Comparison of ENCODE assay signal across 22 cellular contexts in the genomic region with DNA sequence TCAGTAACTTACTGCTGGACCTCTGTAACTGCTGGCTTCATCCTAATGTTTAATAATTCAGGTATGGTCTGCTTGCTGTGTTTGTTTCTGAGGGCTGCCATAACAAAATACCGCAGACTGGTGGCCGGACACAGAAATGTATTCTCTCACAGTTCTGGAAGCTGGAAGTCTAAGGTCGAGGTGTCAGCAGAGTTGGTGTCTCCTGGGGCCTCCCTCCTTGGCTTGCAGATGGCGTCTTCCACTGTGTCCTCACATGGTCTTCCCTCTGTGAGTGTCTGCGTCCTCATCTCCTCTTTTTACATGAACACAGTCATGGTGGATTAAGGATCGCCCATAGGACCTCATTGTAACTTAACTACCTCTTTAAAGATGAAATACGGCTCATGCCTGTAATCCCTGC.
A peak's percentile ranks its signal among the peaks of the same experiment; 100 is the strongest.
DNase-seq lines count a peak whose midpoint lies in the region; ATAC-seq, FAIRE-seq and TF ChIP-seq lines count a peak whose summit lies in the region.
"Had no signal": no experiment of that assay in that cellular context is flagged by ENCODE, and none has a peak within 500 bp of the region (broad histone marks: within the 10 kb centered on the region; RNA-seq: fewer than 3 reads in every experiment).

No MANE protein-coding gene starts in this region.

- POLR2A ChIA-PET in activated CD8-positive, alpha-beta T cell treated with anti-CD3 and anti-CD28 coated beads for 36 hours (lab: Charles Lee), result interaction anchor here (1.5 kb wide), 1 partner anchor 19 kb away, joined by 3 read pairs; no protein-coding TSS in a partner anchor
- POLR2A ChIA-PET in activated CD8-positive, alpha-beta T cell treated with anti-CD3 and anti-CD28 coated beads, Interleukin-2, amount 10 ng/mL, durations not matched to agents 7 days and 5 days (lab: Charles Lee), result no interaction called here
- POLR2A ChIA-PET in H1 (lab: Charles Lee; ENCODE audit: partially characterized antibody), result interaction anchor here (0.6 kb wide), 1 partner anchor 151 kb away, joined by 5 read pairs; no protein-coding TSS in a partner anchor

- H3K23ac ChIP-seq in H1 (ENCODE audit: insufficient read length), result no peak overlapping the region
- no peak overlapping the region for H3K23ac ChIP-seq in mesenchymal stem cell (ENCODE audit: low read length in 2 of 2)

- H3K18ac ChIP-seq in H1 (ENCODE audit: extremely low read depth, low read length), result no peak overlapping the region
- H3K18ac ChIP-seq in mesenchymal stem cell (ENCODE audit: low read depth in 1 of 2, low read length in 2 of 2), result no peak overlapping the region

- no peak overlapping the region for H2BK120ac ChIP-seq in H1 (replicated peaks; ENCODE audit: low read depth, low read length)
- H2BK120ac ChIP-seq in mesenchymal stem cell (ENCODE audit: low read depth, low read length), result no peak overlapping the region

- H2AFZ ChIP-seq in H1 (ENCODE audit: low read length) (no peak overlapping the region), mesenchymal stem cell (ENCODE audit: low read depth, low read length) (no peak overlapping the region)

- H3K27ac Mint-ChIP-seq in activated CD8-positive, alpha-beta T cell treated with anti-CD3 and anti-CD28 coated beads for 36 hours, result peak overlapping the region; percentile 88
- H3K27ac Mint-ChIP-seq in activated CD8-positive, alpha-beta T cell treated with anti-CD3 and anti-CD28 coated beads, Interleukin-2, amount 10 ng/mL, durations not matched to agents 7 days and 5 days, result no peak overlapping the region
- H3K27ac Mint-ChIP-seq in stimulated activated naive CD8-positive, alpha-beta T cell treated with anti-CD3 and anti-CD28 coated beads, Interleukin-15, Interleukin-2, amounts not matched to agents 100 ng/mL and 50 ng/mL, for 24 hours, result peak overlapping the region; percentile 99

- H3K27ac ChIP-seq in H1 (ENCODE audit: low read depth, low read length), result no peak overlapping the region
- no peak overlapping the region for H3K27ac ChIP-seq in mesenchymal stem cell (ENCODE audit: low read length, poor library complexity, severe bottlenecking)
- H3K27ac ChIP-seq: BLaER1, HL-60 had no signal

- H2AK5ac ChIP-seq in H1 (ENCODE audit: low read depth, low read length) (no peak overlapping the region), mesenchymal stem cell (ENCODE audit: low read length, severe bottlenecking) (no peak overlapping the region)

- TF ChIP-seq EP300 in H1 (IDR thresholded peaks at IDR 0.05; ENCODE audit: borderline replicate concordance in 1 of 2, low read depth in 2 of 2, low read length in 2 of 2), result no peak

- CTCF ChIA-PET in activated CD8-positive, alpha-beta T cell treated with anti-CD3 and anti-CD28 coated beads for 36 hours (lab: Charles Lee), result interaction anchor here (0.7 kb wide), 1 partner anchor 11 kb away, joined by 3 read pairs; no protein-coding TSS in a partner anchor
- CTCF ChIA-PET in activated CD8-positive, alpha-beta T cell treated with anti-CD3 and anti-CD28 coated beads, Interleukin-2, amount 10 ng/mL, durations not matched to agents 7 days and 5 days (lab: Charles Lee), result interaction anchor here (0.6 kb wide), 1 partner anchor 1324 kb away, joined by 3 read pairs; no protein-coding TSS in a partner anchor
- CTCF ChIA-PET in H1 (lab: Charles Lee; ENCODE audit: partially characterized antibody), result no interaction called here

- DNase-seq in activated CD8-positive, alpha-beta T cell treated with anti-CD3 and anti-CD28 coated beads for 36 hours, result no peak
- no peak for DNase-seq in activated CD8-positive, alpha-beta T cell treated with anti-CD3 and anti-CD28 coated beads, Interleukin-2, amount 10 ng/mL, durations not matched to agents 7 days and 5 days
- DNase-seq in stimulated activated naive CD8-positive, alpha-beta T cell treated with anti-CD3 and anti-CD28 coated beads, Interleukin-15, Interleukin-2, amounts not matched to agents 100 U/mL and 50 U/mL, for 24 hours, result no peak
- no peak for DNase-seq in H1 (ENCODE audit: low read depth in 1 of 2, low spot score in 2 of 2)
- DNase-seq in mesenchymal stem cell, result no peak
- no peak for DNase-seq in DMS79 (lab: John Stamatoyannopoulos, UW)
- DNase-seq: CD8-positive, alpha-beta memory T cell; DMS79 treated with DMSO at 0.1 percent for 48 hours; HCEC 1CT; NCI-H1417; NCI-H187 treated with DMSO at 0.1 percent for 48 hours; NCI-H345; NCI-H526 treated with DMSO at 0.1 percent for 48 hours; NK-92 treated with Interleukin-12 subunit alpha and Interleukin-12 subunit beta, amount 100 ng/mL, for 24 hours had no signal

- intact Hi-C loops in activated CD8-positive, alpha-beta T cell treated with anti-CD3 and anti-CD28 coated beads for 36 hours (cut with micrococcal nuclease), result loop anchor here (5.0 kb wide), 2 partner anchors 104 to 124 kb away; no protein-coding TSS in a partner anchor

- no peaks in the 10 kb centered on the region for H3K27me3 ChIP-seq in H1 (replicated peaks in 1 of 4; ENCODE audit: control insufficient read depth in 3 of 4, extremely low read depth in 1 of 4, insufficient read depth in 3 of 4, low read length in 3 of 4)
- H3K27me3 ChIP-seq in mesenchymal stem cell (ENCODE audit: control insufficient read depth in 1 of 2, insufficient read depth in 1 of 2, low read length in 2 of 2), result no peaks in the 10 kb centered on the region
- H3K27me3 ChIP-seq: BLaER1 had no signal

- no peaks in the 10 kb centered on the region for H4K20me1 ChIP-seq in H1 (replicated peaks in 1 of 2; ENCODE audit: control insufficient read depth in 1 of 2, insufficient read depth in 2 of 2, low read length in 2 of 2)
- H4K20me1 ChIP-seq: BLaER1 had no signal

- peaks cover 0 to 9% (median 5%) of the 10 kb centered on the region in 4 experiments; a peak in 4 of 7 replicates for H3K4me1 ChIP-seq in H1 (replicated peaks in 1 of 4; ENCODE audit: control insufficient read depth in 3 of 4, insufficient read depth in 4 of 4, low read length in 3 of 4)
- no peaks in the 10 kb centered on the region for H3K4me1 ChIP-seq in mesenchymal stem cell (ENCODE audit: control insufficient read depth, insufficient read depth, low read depth, low read length)

- no peak for TF ChIP-seq RAD21 in H1 (IDR thresholded peaks at IDR 0.05 in 1 of 2, conservative IDR thresholded peaks at IDR 0.05 in 1 of 2; ENCODE audit: low read depth in 2 of 2, low read length in 2 of 2)

- H2BK15ac ChIP-seq in H1 (ENCODE audit: low read length) (peak overlapping the region; percentile 19; the same call in 1 of the 2 replicates), mesenchymal stem cell (ENCODE audit: low read depth, poor library complexity, severe bottlenecking) (no peak overlapping the region)

- H3K4me2 ChIP-seq in H1 (ENCODE audit: insufficient read depth in 1 of 2, low read depth in 2 of 2, low read length in 2 of 2) (no peak overlapping the region), mesenchymal stem cell (ENCODE audit: low read length, poor library complexity, severe bottlenecking) (no peak overlapping the region)
- H3K4me2 ChIP-seq: BLaER1 had no signal

- H2BK12ac ChIP-seq in H1 (ENCODE audit: low read depth, low read length), result no peak overlapping the region
- peak overlapping the region in 1 of 2 experiments; percentile 66 for H2BK12ac ChIP-seq in mesenchymal stem cell (ENCODE audit: low read length in 2 of 2)

- no peaks in the 10 kb centered on the region for H3K79me2 ChIP-seq in H1 (ENCODE audit: control insufficient read depth in 1 of 2, insufficient read depth in 2 of 2, low read length in 2 of 2)

- no peak overlapping the region for H3K4me3 Mint-ChIP-seq in activated CD8-positive, alpha-beta T cell treated with anti-CD3 and anti-CD28 coated beads for 36 hours
- H3K4me3 Mint-ChIP-seq in activated CD8-positive, alpha-beta T cell treated with anti-CD3 and anti-CD28 coated beads, Interleukin-2, amount 10 ng/mL, durations not matched to agents 7 days and 5 days, result no peak overlapping the region
- no peak overlapping the region for H3K4me3 Mint-ChIP-seq in stimulated activated naive CD8-positive, alpha-beta T cell treated with anti-CD3 and anti-CD28 coated beads, Interleukin-15, Interleukin-2, amounts not matched to agents 100 ng/mL and 50 ng/mL, for 24 hours

- no peak overlapping the region for H3K56ac ChIP-seq in H1 (replicated peaks; ENCODE audit: insufficient read length, low read depth, low read length)

- H3K4me3 ChIP-seq in H1 (ENCODE audit: extremely low read depth in 1 of 4, insufficient read depth in 2 of 4, low read depth in 3 of 4, low read length in 4 of 4) (no peak overlapping the region), mesenchymal stem cell (ENCODE audit: insufficient read depth in 1 of 2, low read depth in 1 of 2, low read length in 2 of 2) (no peak overlapping the region)
- H3K4me3 ChIP-seq: BLaER1 had no signal

- no peaks in the 10 kb centered on the region for H3K36me3 Mint-ChIP-seq in activated CD8-positive, alpha-beta T cell treated with anti-CD3 and anti-CD28 coated beads for 36 hours (ENCODE audit: low read depth)
- no peaks in the 10 kb centered on the region for H3K36me3 Mint-ChIP-seq in activated CD8-positive, alpha-beta T cell treated with anti-CD3 and anti-CD28 coated beads, Interleukin-2, amount 10 ng/mL, durations not matched to agents 7 days and 5 days (ENCODE audit: low read depth)
- H3K36me3 Mint-ChIP-seq in stimulated activated naive CD8-positive, alpha-beta T cell treated with anti-CD3 and anti-CD28 coated beads, Interleukin-15, Interleukin-2, amounts not matched to agents 100 ng/mL and 50 ng/mL, for 24 hours (ENCODE audit: low read depth), result peaks cover 4% of the 10 kb centered on the region
- H3K36me3 Mint-ChIP-seq: CD8-positive, alpha-beta memory T cell had no signal

- no peak overlapping the region; the same call in 1 of the 2 replicates for H4K8ac ChIP-seq in H1 (ENCODE audit: extremely low read depth, insufficient read depth, low read length)
- H4K8ac ChIP-seq in mesenchymal stem cell (ENCODE audit: low read length), result no peak overlapping the region

- no peak overlapping the region for H4K5ac ChIP-seq in H1 (ENCODE audit: insufficient read length, low read depth, low read length)

- H3K14ac ChIP-seq in H1 (ENCODE audit: insufficient read length) (no peak overlapping the region), mesenchymal stem cell (ENCODE audit: low read length in 2 of 2) (no peak overlapping the region)

- H2BK20ac ChIP-seq in H1 (ENCODE audit: low read length), result no peak overlapping the region

- no peak overlapping the region for H4K91ac ChIP-seq in H1 (replicated peaks; ENCODE audit: insufficient read length, low read length)
- H4K91ac ChIP-seq in mesenchymal stem cell (ENCODE audit: low read length), result no peak overlapping the region

- H3K4ac ChIP-seq in H1 (replicated peaks; ENCODE audit: insufficient read length, low read depth, low read length) (no peak overlapping the region), mesenchymal stem cell (ENCODE audit: low read depth in 1 of 2, low read length in 2 of 2) (no peak overlapping the region)

- H3K9me3 ChIP-seq in H1 (ENCODE audit: insufficient read depth in 2 of 2, low read depth in 1 of 2, low read length in 1 of 2) (no peaks in the 10 kb centered on the region), mesenchymal stem cell (ENCODE audit: control insufficient read depth, low read length) (no peaks in the 10 kb centered on the region)
- H3K9me3 ChIP-seq: BLaER1 had no signal

- H3K4me1 Mint-ChIP-seq in activated CD8-positive, alpha-beta T cell treated with anti-CD3 and anti-CD28 coated beads for 36 hours (ENCODE audit: low read depth), result peaks cover 48% of the 10 kb centered on the region
- H3K4me1 Mint-ChIP-seq in activated CD8-positive, alpha-beta T cell treated with anti-CD3 and anti-CD28 coated beads, Interleukin-2, amount 10 ng/mL, durations not matched to agents 7 days and 5 days (ENCODE audit: low read depth), result peaks cover 28% of the 10 kb centered on the region
- peaks cover 61% of the 10 kb centered on the region for H3K4me1 Mint-ChIP-seq in stimulated activated naive CD8-positive, alpha-beta T cell treated with anti-CD3 and anti-CD28 coated beads, Interleukin-15, Interleukin-2, amounts not matched to agents 100 ng/mL and 50 ng/mL, for 24 hours (ENCODE audit: low read depth)

- no peak for TF ChIP-seq POLR2A in H1 (IDR thresholded peaks at IDR 0.05; ENCODE audit: control extremely low read depth in 1 of 2, low read depth in 2 of 2, low read length in 2 of 2)

- no peak overlapping the region for H3K9ac ChIP-seq in H1 (replicated peaks in 1 of 4; ENCODE audit: extremely low read depth in 1 of 4, low read depth in 3 of 4, low read length in 3 of 4)
- no peak overlapping the region for H3K9ac ChIP-seq in mesenchymal stem cell (ENCODE audit: low read length)
- H3K9ac ChIP-seq: BLaER1 had no signal

- no peak overlapping the region for H2BK5ac ChIP-seq in H1 (ENCODE audit: low read depth, low read length)
- H2BK5ac ChIP-seq in mesenchymal stem cell (ENCODE audit: low read depth, low read length, poor library complexity, severe bottlenecking), result no peak overlapping the region

- whole genome bisulfite sequencing in H1 (ENCODE audit: extremely low coverage in 1 of 2, insufficient coverage in 1 of 2, insufficient read length in 1 of 2, insufficient replicate concordance in 2 of 2, low coverage in 1 of 2, low lambda C conversion rate in 2 of 2, missing lambda C conversion rate in 1 of 2), 2 experiments, result 91% methylated on average over 7 of the region's 7 CpGs; no CpG with 5 or more reads in 1 of the 2 experiments
- WGBS in mesenchymal stem cell, result 89% methylated on average over 7 of the region's 7 CpGs

- H3K36me3 ChIP-seq in H1 (ENCODE audit: control insufficient read depth in 2 of 4, insufficient read depth in 4 of 4, low read length in 3 of 4) (no peaks in the 10 kb centered on the region), mesenchymal stem cell (ENCODE audit: control insufficient read depth in 1 of 2, insufficient read depth in 2 of 2, low read depth in 1 of 2, low read length in 2 of 2) (no peaks in the 10 kb centered on the region)
- H3K36me3 ChIP-seq: BLaER1 had no signal

- no peaks in the 10 kb centered on the region for H3K79me1 ChIP-seq in H1 (ENCODE audit: low read depth, low read length)
- H3K79me1 ChIP-seq in mesenchymal stem cell (replicated peaks; ENCODE audit: low read length, poor library complexity, severe bottlenecking), result no peaks in the 10 kb centered on the region

- no peak for ATAC-seq in activated CD8-positive, alpha-beta T cell treated with anti-CD3 and anti-CD28 coated beads for 36 hours
- ATAC-seq in activated CD8-positive, alpha-beta T cell treated with anti-CD3 and anti-CD28 coated beads, Interleukin-2, amount 10 ng/mL, durations not matched to agents 7 days and 5 days, result no peak
- no peak for ATAC-seq in stimulated activated naive CD8-positive, alpha-beta T cell treated with anti-CD3 and anti-CD28 coated beads, Interleukin-15, Interleukin-2, amounts not matched to agents 100 U/mL and 50 U/mL, for 24 hours
- ATAC-seq in GM19455 (IDR thresholded peaks at IDR 0.05; ENCODE audit: unreplicated experiment), result no peak

- no peaks in the 10 kb centered on the region for H3K9me3 Mint-ChIP-seq in activated CD8-positive, alpha-beta T cell treated with anti-CD3 and anti-CD28 coated beads for 36 hours
- H3K9me3 Mint-ChIP-seq in activated CD8-positive, alpha-beta T cell treated with anti-CD3 and anti-CD28 coated beads, Interleukin-2, amount 10 ng/mL, durations not matched to agents 7 days and 5 days (ENCODE audit: insufficient read depth), result no peaks in the 10 kb centered on the region
- H3K9me3 Mint-ChIP-seq in stimulated activated naive CD8-positive, alpha-beta T cell treated with anti-CD3 and anti-CD28 coated beads, Interleukin-15, Interleukin-2, amounts not matched to agents 100 ng/mL and 50 ng/mL, for 24 hours, result peaks cover 3% of the 10 kb centered on the region
- H3K9me3 Mint-ChIP-seq: CD8-positive, alpha-beta memory T cell had no signal

- FAIRE-seq in H1 (lab: Jason Lieb, UNC), result no peak
- FAIRE-seq: A204.1, D721Med, HTR-8/SVneo had no signal

- no peaks in the 10 kb centered on the region for H3K27me3 Mint-ChIP-seq in activated CD8-positive, alpha-beta T cell treated with anti-CD3 and anti-CD28 coated beads for 36 hours
- H3K27me3 Mint-ChIP-seq in activated CD8-positive, alpha-beta T cell treated with anti-CD3 and anti-CD28 coated beads, Interleukin-2, amount 10 ng/mL, durations not matched to agents 7 days and 5 days (ENCODE audit: low read depth), result no peaks in the 10 kb centered on the region
- no peaks in the 10 kb centered on the region for H3K27me3 Mint-ChIP-seq in stimulated activated naive CD8-positive, alpha-beta T cell treated with anti-CD3 and anti-CD28 coated beads, Interleukin-15, Interleukin-2, amounts not matched to agents 100 ng/mL and 50 ng/mL, for 24 hours
- H3K27me3 Mint-ChIP-seq: IgD-negative memory B cell had no signal

- TF ChIP-seq CTCF in activated CD8-positive, alpha-beta T cell treated with anti-CD3 and anti-CD28 coated beads for 36 hours (IDR thresholded peaks at IDR 0.05), result no peak
- no peak for TF ChIP-seq CTCF in H1 (IDR thresholded peaks at IDR 0.05; ENCODE audit: control extremely low read depth in 1 of 3, insufficient read depth in 1 of 3, low read depth in 1 of 3, low read length in 3 of 3)

- H3K23me2 ChIP-seq in H1 (ENCODE audit: low read depth, low read length), result no peaks in the 10 kb centered on the region
